14 cellular contexts compared by ENCODE assay signal in genomic region chr12:10031771-10032175, GRCh38. TPM values are rescaled to one million over a fixed set of nuclear protein-coding genes. Genes with fewer than 3 reads are reported as not detected.
DNase-seq lines count a peak whose midpoint lies in the region; ATAC-seq and TF ChIP-seq lines count a peak whose summit lies in the region.
"Had no signal": no experiment of that assay in that cellular context is flagged by ENCODE, and none has a peak within 500 bp of the region (broad histone marks: within the 10 kb centered on the region; RNA-seq: fewer than 3 reads in every experiment).

No MANE protein-coding gene starts in this region.

- peaks cover 20% of the 10 kb centered on the region for H3K27me3 Mint-ChIP-seq in activated CD4-positive, alpha-beta T cell treated with anti-CD3 and anti-CD28 coated beads, Interleukin-2, amount 10 ng/mL, durations not matched to agents 24 days and 14 days
- H3K27me3 Mint-ChIP-seq in T-helper 2 cell treated with Interferon-gamma antibody and Interleukin-4, amounts not matched to agents 5 μg/mL and 100 μg/mL, for 36 hours (ENCODE audit: low read depth): peaks cover 21% of the 10 kb centered on the region

- H3K27ac ChIP-seq in left lung: peak overlapping the region in 1 of 2 donors; percentile 65

- ATAC-seq in left lung: peak; percentile 16
- ATAC-seq: CD8-positive, alpha-beta T cell; left cardiac atrium had no signal

- no peak overlapping the region for H3K4me3 ChIP-seq in left lung

- no peak for TF ChIP-seq CTCF in left lung (IDR thresholded peaks at IDR 0.05)

- H3K36me3 ChIP-seq in left lung: no peaks in the 10 kb centered on the region

- H3K4me3 Mint-ChIP-seq in activated CD4-positive, alpha-beta T cell treated with anti-CD3 and anti-CD28 coated beads, Interleukin-2, amount 10 ng/mL, durations not matched to agents 24 days and 14 days: no peak overlapping the region
- H3K4me3 Mint-ChIP-seq in T-helper 2 cell treated with Interferon-gamma antibody and Interleukin-4, amounts not matched to agents 5 μg/mL and 100 μg/mL, for 36 hours: no peak overlapping the region
- H3K4me3 Mint-ChIP-seq: CD8-positive, alpha-beta T cell had no signal

- H3K4me1 Mint-ChIP-seq in activated CD4-positive, alpha-beta T cell treated with anti-CD3 and anti-CD28 coated beads, Interleukin-2, amount 10 ng/mL, durations not matched to agents 24 days and 14 days: no peaks in the 10 kb centered on the region
- H3K4me1 Mint-ChIP-seq in T-helper 2 cell treated with Interferon-gamma antibody and Interleukin-4, amounts not matched to agents 5 μg/mL and 100 μg/mL, for 36 hours (ENCODE audit: low read depth): no peaks in the 10 kb centered on the region

- no peaks in the 10 kb centered on the region for H3K9me3 ChIP-seq in left lung

- no peaks in the 10 kb centered on the region for H3K36me3 Mint-ChIP-seq in activated CD4-positive, alpha-beta T cell treated with anti-CD3 and anti-CD28 coated beads, Interleukin-2, amount 10 ng/mL, durations not matched to agents 24 days and 14 days (ENCODE audit: low read depth)
- no peaks in the 10 kb centered on the region for H3K36me3 Mint-ChIP-seq in T-helper 2 cell treated with Interferon-gamma antibody and Interleukin-4, amounts not matched to agents 5 μg/mL and 100 μg/mL, for 36 hours (ENCODE audit: low read depth)
- H3K36me3 Mint-ChIP-seq: CD8-positive, alpha-beta T cell had no signal

- no peaks in the 10 kb centered on the region for H3K9me3 Mint-ChIP-seq in activated CD4-positive, alpha-beta T cell treated with anti-CD3 and anti-CD28 coated beads, Interleukin-2, amount 10 ng/mL, durations not matched to agents 24 days and 14 days
- H3K9me3 Mint-ChIP-seq in T-helper 2 cell treated with Interferon-gamma antibody and Interleukin-4, amounts not matched to agents 5 μg/mL and 100 μg/mL, for 36 hours: no peaks in the 10 kb centered on the region
- H3K9me3 Mint-ChIP-seq: activated T-helper 2 cell treated with anti-CD3 and anti-CD28 coated beads, Interferon-gamma antibody, Interleukin-2, Interleukin-4, amounts not matched to agents 10 μg/mL and 5 μg/mL and 100 μg/mL, durations not matched to agents 14 hours and 24 hours and 36 hours; CD8-positive, alpha-beta T cell had no signal

- H3K4me1 ChIP-seq in left lung: peaks cover 0 to 14% of the 10 kb centered on the region in 2 donors

- intact Hi-C loops in left lung (cut with DNase I): no loop called here
- intact Hi-C loops in activated CD4-positive, alpha-beta T cell treated with anti-CD3 and anti-CD28 coated beads, Interleukin-2, amount 10 ng/mL, durations not matched to agents 24 days and 14 days (cut with micrococcal nuclease): no loop called here

- no peaks in the 10 kb centered on the region for H3K27me3 ChIP-seq in left lung

- DNase-seq in AG20443 (ENCODE audit: low spot score): peak; percentile 78
- DNase-seq in M059J (ENCODE audit: low read depth): peak; percentile 99
- peak; percentile 11 to 97 for DNase-seq in dermis microvascular lymphatic vessel endothelial cell (ENCODE audit: low read depth in 2 of 2)
- DNase-seq in left lung: no peak
- DNase-seq in activated CD4-positive, alpha-beta T cell treated with anti-CD3 and anti-CD28 coated beads, Interleukin-2, amount 10 ng/mL, durations not matched to agents 24 days and 14 days: no peak
- no peak for DNase-seq in T-helper 2 cell treated with Interferon-gamma antibody and Interleukin-4, amounts not matched to agents 5 μg/mL and 100 μg/mL, for 36 hours (ENCODE audit: low spot score)
- DNase-seq in COR-L47 (lab: John Stamatoyannopoulos, UW): no peak
- DNase-seq in DMS53 (lab: John Stamatoyannopoulos, UW): no peak
- DNase-seq: CD8-positive, alpha-beta T cell; left cardiac atrium; NCI-H2081 treated with DMSO at 0.1 percent for 48 hours; Right ventricle myocardium superior had no signal

- H3K27ac Mint-ChIP-seq in activated CD4-positive, alpha-beta T cell treated with anti-CD3 and anti-CD28 coated beads, Interleukin-2, amount 10 ng/mL, durations not matched to agents 24 days and 14 days: no peak overlapping the region
- no peak overlapping the region for H3K27ac Mint-ChIP-seq in T-helper 2 cell treated with Interferon-gamma antibody and Interleukin-4, amounts not matched to agents 5 μg/mL and 100 μg/mL, for 36 hours
- H3K27ac Mint-ChIP-seq: activated T-helper 2 cell treated with anti-CD3 and anti-CD28 coated beads, Interferon-gamma antibody, Interleukin-2, Interleukin-4, amounts not matched to agents 10 μg/mL and 5 μg/mL and 100 μg/mL, durations not matched to agents 14 hours and 24 hours and 36 hours; CD8-positive, alpha-beta T cell had no signal

RNA-seq across cellular contexts. Expression of gene CLEC9A, which starts 1.3 kb away (rescaled TPM):
- total RNA-seq in M059J (2014; rRNA removed; shearing (Covaris generic)): 0.07 TPM in 1 of 2 replicates, not detected in the other
- total RNA-seq in dermis microvascular lymphatic vessel endothelial cell: not detected in 2 replicates
- total RNA-seq in left lung: under 1 TPM in 1 of 2 donors, not detected in 1; 0.17 TPM
- total RNA-seq in activated CD4-positive, alpha-beta T cell treated with anti-CD3 and anti-CD28 coated beads, Interleukin-2, amount 10 ng/mL, durations not matched to agents 24 days and 14 days: not detected in 2 replicates
- total RNA-seq: activated T-helper 2 cell treated with anti-CD3 and anti-CD28 coated beads, Interferon-gamma antibody, Interleukin-2, Interleukin-4, amounts not matched to agents 10 μg/mL and 5 μg/mL and 100 μg/mL, durations not matched to agents 14 hours and 24 hours and 36 hours; CD8-positive, alpha-beta T cell; left cardiac atrium; Right ventricle myocardium superior had no signal

RNA-seq across cellular contexts. Expression of gene CLEC12B, which starts 21.3 kb away (rescaled TPM):
- total RNA-seq in M059J (2014; rRNA removed; shearing (Covaris generic)): 0.12 and 0.15 TPM in 2 replicates
- total RNA-seq in dermis microvascular lymphatic vessel endothelial cell: not detected in 2 replicates
- under 1 TPM in 1 of 2 donors, not detected in 1; 0.47 TPM for total RNA-seq in left lung
- not detected in 2 replicates for total RNA-seq in activated CD4-positive, alpha-beta T cell treated with anti-CD3 and anti-CD28 coated beads, Interleukin-2, amount 10 ng/mL, durations not matched to agents 24 days and 14 days
- total RNA-seq: activated T-helper 2 cell treated with anti-CD3 and anti-CD28 coated beads, Interferon-gamma antibody, Interleukin-2, Interleukin-4, amounts not matched to agents 10 μg/mL and 5 μg/mL and 100 μg/mL, durations not matched to agents 14 hours and 24 hours and 36 hours; CD8-positive, alpha-beta T cell; ureter had no signal

RNA-seq across cellular contexts. Expression of gene CLEC1B, which starts 32.9 kb away (rescaled TPM):
- not detected in 2 replicates for total RNA-seq in M059J (2014; rRNA removed; shearing (Covaris generic))
- not detected in 2 replicates for total RNA-seq in dermis microvascular lymphatic vessel endothelial cell
- total RNA-seq in left lung: under 1 TPM; 0.38 to 0.63 TPM
- total RNA-seq in activated CD4-positive, alpha-beta T cell treated with anti-CD3 and anti-CD28 coated beads, Interleukin-2, amount 10 ng/mL, durations not matched to agents 24 days and 14 days: not detected in 2 replicates
- total RNA-seq: activated T-helper 2 cell treated with anti-CD3 and anti-CD28 coated beads, Interferon-gamma antibody, Interleukin-2, Interleukin-4, amounts not matched to agents 10 μg/mL and 5 μg/mL and 100 μg/mL, durations not matched to agents 14 hours and 24 hours and 36 hours; CD8-positive, alpha-beta T cell; left cardiac atrium; Right ventricle myocardium superior; ureter had no signal

Comparison
In these comparisons a context has a peak if more than half of its experiments do, and no peak if none do; other contexts are left out.
1. DNase-seq: peak in AG20443 (single experiment), M059J (single experiment) and dermis microvascular lymphatic vessel endothelial cell (2 of 2); none in left lung (0 of 2), activated CD4-positive, alpha-beta T cell treated with anti-CD3 and anti-CD28 coated beads, Interleukin-2, amount 10 ng/mL, durations not matched to agents 24 days and 14 days (single experiment), T-helper 2 cell treated with Interferon-gamma antibody and Interleukin-4, amounts not matched to agents 5 μg/mL and 100 μg/mL, for 36 hours (single experiment), COR-L47 (single experiment) and DMS53 (single experiment).